In the genomic region with DNA sequence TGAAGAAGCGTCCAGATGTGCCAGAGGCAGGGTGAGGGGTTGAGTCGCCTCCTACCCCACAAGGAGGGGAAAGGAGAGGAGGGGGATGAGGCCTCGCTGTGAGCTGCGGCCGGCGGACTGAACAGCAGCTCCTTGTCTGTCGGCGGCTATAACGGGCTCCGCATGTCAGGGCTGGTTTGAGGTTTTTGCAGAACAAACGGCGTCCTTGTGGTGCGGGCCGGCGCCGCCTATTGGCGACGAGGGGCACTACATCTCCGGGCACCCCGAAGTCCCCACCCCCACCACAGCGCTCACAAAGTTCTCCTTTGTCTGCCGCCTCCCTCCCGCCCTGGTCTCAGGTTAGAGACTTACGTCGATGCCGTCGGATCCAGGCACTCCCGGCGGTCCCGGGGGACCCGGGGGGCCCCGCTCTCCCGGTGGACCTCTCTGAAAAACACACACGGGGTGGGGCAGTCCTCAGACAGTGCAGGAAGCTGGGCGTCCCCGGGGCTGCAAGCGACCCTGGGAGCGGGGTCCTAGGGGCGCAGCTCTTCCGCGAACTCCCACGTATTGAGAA, we compare ENCODE assay signal across 1 cellular context.
TF ChIP-seq lines count a peak whose summit lies in the region.

No MANE protein-coding gene starts in this region.

TF ChIP-seq in SK-N-SH, 30 proteins besides CTCF, POLR2A, EP300 and RAD21 (continued from another document):
- TF ChIP-seq, protein P1, sequence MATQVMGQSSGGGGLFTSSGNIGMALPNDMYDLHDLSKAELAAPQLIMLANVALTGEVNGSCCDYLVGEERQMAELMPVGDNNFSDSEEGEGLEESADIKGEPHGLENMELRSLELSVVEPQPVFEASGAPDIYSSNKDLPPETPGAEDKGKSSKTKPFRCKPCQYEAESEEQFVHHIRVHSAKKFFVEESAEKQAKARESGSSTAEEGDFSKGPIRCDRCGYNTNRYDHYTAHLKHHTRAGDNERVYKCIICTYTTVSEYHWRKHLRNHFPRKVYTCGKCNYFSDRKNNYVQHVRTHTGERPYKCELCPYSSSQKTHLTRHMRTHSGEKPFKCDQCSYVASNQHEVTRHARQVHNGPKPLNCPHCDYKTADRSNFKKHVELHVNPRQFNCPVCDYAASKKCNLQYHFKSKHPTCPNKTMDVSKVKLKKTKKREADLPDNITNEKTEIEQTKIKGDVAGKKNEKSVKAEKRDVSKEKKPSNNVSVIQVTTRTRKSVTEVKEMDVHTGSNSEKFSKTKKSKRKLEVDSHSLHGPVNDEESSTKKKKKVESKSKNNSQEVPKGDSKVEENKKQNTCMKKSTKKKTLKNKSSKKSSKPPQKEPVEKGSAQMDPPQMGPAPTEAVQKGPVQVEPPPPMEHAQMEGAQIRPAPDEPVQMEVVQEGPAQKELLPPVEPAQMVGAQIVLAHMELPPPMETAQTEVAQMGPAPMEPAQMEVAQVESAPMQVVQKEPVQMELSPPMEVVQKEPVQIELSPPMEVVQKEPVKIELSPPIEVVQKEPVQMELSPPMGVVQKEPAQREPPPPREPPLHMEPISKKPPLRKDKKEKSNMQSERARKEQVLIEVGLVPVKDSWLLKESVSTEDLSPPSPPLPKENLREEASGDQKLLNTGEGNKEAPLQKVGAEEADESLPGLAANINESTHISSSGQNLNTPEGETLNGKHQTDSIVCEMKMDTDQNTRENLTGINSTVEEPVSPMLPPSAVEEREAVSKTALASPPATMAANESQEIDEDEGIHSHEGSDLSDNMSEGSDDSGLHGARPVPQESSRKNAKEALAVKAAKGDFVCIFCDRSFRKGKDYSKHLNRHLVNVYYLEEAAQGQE (IDR thresholded peaks at IDR 0.05; ENCODE audit: low read depth, low read length): no peak
- TF ChIP-seq, protein P2, sequence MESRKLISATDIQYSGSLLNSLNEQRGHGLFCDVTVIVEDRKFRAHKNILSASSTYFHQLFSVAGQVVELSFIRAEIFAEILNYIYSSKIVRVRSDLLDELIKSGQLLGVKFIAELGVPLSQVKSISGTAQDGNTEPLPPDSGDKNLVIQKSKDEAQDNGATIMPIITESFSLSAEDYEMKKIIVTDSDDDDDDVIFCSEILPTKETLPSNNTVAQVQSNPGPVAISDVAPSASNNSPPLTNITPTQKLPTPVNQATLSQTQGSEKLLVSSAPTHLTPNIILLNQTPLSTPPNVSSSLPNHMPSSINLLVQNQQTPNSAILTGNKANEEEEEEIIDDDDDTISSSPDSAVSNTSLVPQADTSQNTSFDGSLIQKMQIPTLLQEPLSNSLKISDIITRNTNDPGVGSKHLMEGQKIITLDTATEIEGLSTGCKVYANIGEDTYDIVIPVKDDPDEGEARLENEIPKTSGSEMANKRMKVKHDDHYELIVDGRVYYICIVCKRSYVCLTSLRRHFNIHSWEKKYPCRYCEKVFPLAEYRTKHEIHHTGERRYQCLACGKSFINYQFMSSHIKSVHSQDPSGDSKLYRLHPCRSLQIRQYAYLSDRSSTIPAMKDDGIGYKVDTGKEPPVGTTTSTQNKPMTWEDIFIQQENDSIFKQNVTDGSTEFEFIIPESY (IDR thresholded peaks at IDR 0.05; ENCODE audit: borderline replicate concordance, low read depth): no peak
- TF ChIP-seq, protein P3, sequence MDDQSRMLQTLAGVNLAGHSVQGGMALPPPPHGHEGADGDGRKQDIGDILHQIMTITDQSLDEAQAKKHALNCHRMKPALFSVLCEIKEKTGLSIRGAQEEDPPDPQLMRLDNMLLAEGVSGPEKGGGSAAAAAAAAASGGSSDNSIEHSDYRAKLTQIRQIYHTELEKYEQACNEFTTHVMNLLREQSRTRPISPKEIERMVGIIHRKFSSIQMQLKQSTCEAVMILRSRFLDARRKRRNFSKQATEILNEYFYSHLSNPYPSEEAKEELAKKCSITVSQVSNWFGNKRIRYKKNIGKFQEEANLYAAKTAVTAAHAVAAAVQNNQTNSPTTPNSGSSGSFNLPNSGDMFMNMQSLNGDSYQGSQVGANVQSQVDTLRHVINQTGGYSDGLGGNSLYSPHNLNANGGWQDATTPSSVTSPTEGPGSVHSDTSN (IDR thresholded peaks at IDR 0.05): no peak
- TF ChIP-seq YY1 (IDR thresholded peaks at IDR 0.05; ENCODE audit: low read depth) (no peak), MXI1 (IDR thresholded peaks at IDR 0.05; ENCODE audit: low read depth, low read length) (peak; percentile 29; the same call in 1 of the 2 replicates), SMC3 (IDR thresholded peaks at IDR 0.05; ENCODE audit: low read depth, low read length) (peak; percentile 44; the same call in 1 of the 2 replicates), NRF1 (IDR thresholded peaks at IDR 0.05; ENCODE audit: low read depth, low read length) (no peak), RXRA (IDR thresholded peaks at IDR 0.05; ENCODE audit: borderline replicate concordance, low read depth) (no peak), POLR2AphosphoS5 (IDR thresholded peaks at IDR 0.05; ENCODE audit: low read depth, low read length) (no peak), FOXJ3 (CRISPR knock-in tag; IDR thresholded peaks at IDR 0.05) (no peak), FOXM1 (IDR thresholded peaks at IDR 0.05; ENCODE audit: low read depth) (no peak), FOSL2 (IDR thresholded peaks at IDR 0.05; ENCODE audit: borderline replicate concordance, low read depth) (no peak), SIN3A (IDR thresholded peaks at IDR 0.05; ENCODE audit: borderline replicate concordance, low read depth, low read length) (no peak), TAF1 (IDR thresholded peaks at IDR 0.05; ENCODE audit: borderline replicate concordance, low read depth, low read length) (peak; percentile 18; the same call in 1 of the 2 replicates), GATA2 (CRISPR knock-in tag; IDR thresholded peaks at IDR 0.05) (no peak)
- TF ChIP-seq, protein P4, sequence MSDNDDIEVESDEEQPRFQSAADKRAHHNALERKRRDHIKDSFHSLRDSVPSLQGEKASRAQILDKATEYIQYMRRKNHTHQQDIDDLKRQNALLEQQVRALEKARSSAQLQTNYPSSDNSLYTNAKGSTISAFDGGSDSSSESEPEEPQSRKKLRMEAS (IDR thresholded peaks at IDR 0.05; ENCODE audit: low read depth): 0 out of 2 replicates have a peak, but pooled peaks have one; percentile 42
- TF ChIP-seq, protein P5, sequence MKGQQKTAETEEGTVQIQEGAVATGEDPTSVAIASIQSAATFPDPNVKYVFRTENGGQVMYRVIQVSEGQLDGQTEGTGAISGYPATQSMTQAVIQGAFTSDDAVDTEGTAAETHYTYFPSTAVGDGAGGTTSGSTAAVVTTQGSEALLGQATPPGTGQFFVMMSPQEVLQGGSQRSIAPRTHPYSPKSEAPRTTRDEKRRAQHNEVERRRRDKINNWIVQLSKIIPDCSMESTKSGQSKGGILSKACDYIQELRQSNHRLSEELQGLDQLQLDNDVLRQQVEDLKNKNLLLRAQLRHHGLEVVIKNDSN (IDR thresholded peaks at IDR 0.05; ENCODE audit: borderline replicate concordance, low read depth): no peak
- TF ChIP-seq, protein P6, sequence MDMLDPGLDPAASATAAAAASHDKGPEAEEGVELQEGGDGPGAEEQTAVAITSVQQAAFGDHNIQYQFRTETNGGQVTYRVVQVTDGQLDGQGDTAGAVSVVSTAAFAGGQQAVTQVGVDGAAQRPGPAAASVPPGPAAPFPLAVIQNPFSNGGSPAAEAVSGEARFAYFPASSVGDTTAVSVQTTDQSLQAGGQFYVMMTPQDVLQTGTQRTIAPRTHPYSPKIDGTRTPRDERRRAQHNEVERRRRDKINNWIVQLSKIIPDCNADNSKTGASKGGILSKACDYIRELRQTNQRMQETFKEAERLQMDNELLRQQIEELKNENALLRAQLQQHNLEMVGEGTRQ (IDR thresholded peaks at IDR 0.05; ENCODE audit: borderline replicate concordance, low read depth, low read length): no peak
TF ChIP-seq in SK-N-SH: peak in this region for 5.
